10 cellular contexts compared by ENCODE assay signal in genomic region chr15:64865998-64866520, GRCh38. TPM values are rescaled to one million over a fixed set of nuclear protein-coding genes. Genes with fewer than 3 reads are reported as not detected.
DNase-seq lines count a peak whose midpoint lies in the region; ATAC-seq, FAIRE-seq and TF ChIP-seq lines count a peak whose summit lies in the region.
"Had no signal": no experiment of that assay in that cellular context is flagged by ENCODE, and none has a peak within 500 bp of the region (broad histone marks: within the 10 kb centered on the region; RNA-seq: fewer than 3 reads in every experiment).

No MANE protein-coding gene starts in this region.

- no peak overlapping the region for H4K91ac ChIP-seq in H1 (replicated peaks; ENCODE audit: insufficient read length, low read length)

- no peaks in the 10 kb centered on the region for H3K27me3 ChIP-seq in H1 (replicated peaks in 1 of 4; ENCODE audit: control insufficient read depth in 3 of 4, extremely low read depth in 1 of 4, insufficient read depth in 3 of 4, low read length in 3 of 4)

- H3K4ac ChIP-seq in H1 (replicated peaks; ENCODE audit: insufficient read length, low read depth, low read length), result peak overlapping the region; percentile 1

- H3K27ac ChIP-seq in H1 (ENCODE audit: low read depth, low read length), result peak overlapping the region; percentile 50; the same call in 1 of the 2 replicates

- no peak overlapping the region for H3K23ac ChIP-seq in H1 (ENCODE audit: insufficient read length)

- TF ChIP-seq POLR2A in H1 (IDR thresholded peaks at IDR 0.05; ENCODE audit: control extremely low read depth in 1 of 2, low read depth in 2 of 2, low read length in 2 of 2), result no peak

- H2BK120ac ChIP-seq in H1 (replicated peaks; ENCODE audit: low read depth, low read length), result no peak overlapping the region

- H3K23me2 ChIP-seq in H1 (ENCODE audit: low read depth, low read length), result no peaks in the 10 kb centered on the region

- H2BK20ac ChIP-seq in H1 (ENCODE audit: low read length), result no peak overlapping the region

- TF ChIP-seq EP300 in H1 (IDR thresholded peaks at IDR 0.05; ENCODE audit: borderline replicate concordance in 1 of 2, low read depth in 2 of 2, low read length in 2 of 2), result 0 out of 3 replicates have a peak, but pooled peaks of 1 of the 2 experiments have one; percentile 9

- no peak overlapping the region for H3K56ac ChIP-seq in H1 (replicated peaks; ENCODE audit: insufficient read length, low read depth, low read length)

- H3K9me3 ChIP-seq in H1 (ENCODE audit: insufficient read depth in 2 of 2, low read depth in 1 of 2, low read length in 1 of 2), result no peaks in the 10 kb centered on the region

- peak overlapping the region; percentile 42 for H3K27ac Mint-ChIP-seq in memory B cell

- H3K4me3 ChIP-seq in H1 (ENCODE audit: extremely low read depth in 1 of 4, insufficient read depth in 2 of 4, low read depth in 3 of 4, low read length in 4 of 4), result no peak overlapping the region

- peaks cover 11% of the 10 kb centered on the region for H3K79me1 ChIP-seq in H1 (ENCODE audit: low read depth, low read length)

- FAIRE-seq in H1 (lab: Jason Lieb, UNC) (peak; percentile 82), D721Med (lab: Jason Lieb, UNC) (no peak)

- H3K36me3 Mint-ChIP-seq in memory B cell, result peaks cover 37% of the 10 kb centered on the region

- H4K20me1 ChIP-seq in H1 (replicated peaks in 1 of 2; ENCODE audit: control insufficient read depth in 1 of 2, insufficient read depth in 2 of 2, low read length in 2 of 2), result peaks cover 0 to 5% of the 10 kb centered on the region in 2 experiments

- no peak overlapping the region for H4K8ac ChIP-seq in H1 (ENCODE audit: extremely low read depth, insufficient read depth, low read length)

- intact Hi-C loops in left ventricle myocardium superior (cut with micrococcal nuclease) (no loop called here), Right ventricle myocardium inferior (cut with DNase I) (no loop called here)

- no peaks in the 10 kb centered on the region for H3K9me3 Mint-ChIP-seq in memory B cell
- H3K9me3 Mint-ChIP-seq: naive B cell had no signal

- peak overlapping the region; percentile 81; the same call in 1 of the 2 replicates for H3K18ac ChIP-seq in H1 (ENCODE audit: extremely low read depth, low read length)

- H3K4me3 Mint-ChIP-seq in memory B cell, result no peak overlapping the region
- H3K4me3 Mint-ChIP-seq: naive B cell had no signal

- CTCF ChIA-PET in H1 (lab: Charles Lee; ENCODE audit: partially characterized antibody), result interaction anchor here (0.7 to 1.8 kb wide), 10 partner anchors 9 to 202 kb away, joined by 3 to 8 read pairs (median 3); partner anchors contain the start of gene RASL12

- H3K14ac ChIP-seq in H1 (ENCODE audit: insufficient read length), result no peak overlapping the region

- peak overlapping the region; percentile 31; the same call in 1 of the 2 replicates for H2BK15ac ChIP-seq in H1 (ENCODE audit: low read length)

- peak in 1 of 2 experiments; percentile 16; a peak in 2 of 4 replicates for TF ChIP-seq RAD21 in H1 (IDR thresholded peaks at IDR 0.05 in 1 of 2, conservative IDR thresholded peaks at IDR 0.05 in 1 of 2; ENCODE audit: low read depth in 2 of 2, low read length in 2 of 2)

- peak overlapping the region in 1 of 4 experiments; percentile 20; a peak in 2 of 7 replicates for H3K9ac ChIP-seq in H1 (replicated peaks in 1 of 4; ENCODE audit: extremely low read depth in 1 of 4, low read depth in 3 of 4, low read length in 3 of 4)

- WGBS in H1 (ENCODE audit: extremely low coverage in 1 of 2, insufficient coverage in 1 of 2, insufficient read length in 1 of 2, insufficient replicate concordance in 2 of 2, low coverage in 1 of 2, low lambda C conversion rate in 2 of 2, missing lambda C conversion rate in 1 of 2), 2 experiments, result 71% methylated on average over 6 of the region's 6 CpGs; no CpG with 5 or more reads in 1 of the 2 experiments

- no peak overlapping the region for H4K5ac ChIP-seq in H1 (ENCODE audit: insufficient read length, low read depth, low read length)

- no peak for DNase-seq in left ventricle myocardium superior
- no peak for DNase-seq in Right ventricle myocardium inferior (ENCODE audit: missing footprints)
- peak in 1 of 2 experiments; percentile 79 for DNase-seq in H1 (ENCODE audit: low read depth in 1 of 2, low spot score in 2 of 2)
- DNase-seq in memory B cell (ENCODE audit: low spot score in 2 of 2), result no peak
- DNase-seq in D721Med (ENCODE audit: insufficient read length, low spot score), result no peak
- no peak for DNase-seq in NOMO-1 treated with DMSO at 0.1 percent for 48 hours (lab: John Stamatoyannopoulos, UW; ENCODE audit: unreplicated experiment)
- no peak for DNase-seq in activated effector memory CD4-positive, alpha-beta T cell treated with anti-CD3 and anti-CD28 coated beads, Interleukin-2, amount 50 U/mL, for 16 hours
- DNase-seq: AML-193, naive B cell had no signal

- peak overlapping the region; percentile 82 for H2BK5ac ChIP-seq in H1 (ENCODE audit: low read depth, low read length)

- H3K79me2 ChIP-seq in H1 (ENCODE audit: control insufficient read depth in 1 of 2, insufficient read depth in 2 of 2, low read length in 2 of 2), result no peaks in the 10 kb centered on the region

- H2AFZ ChIP-seq in H1 (ENCODE audit: low read length), result no peak overlapping the region

- H2BK12ac ChIP-seq in H1 (ENCODE audit: low read depth, low read length), result peak overlapping the region; percentile 44

- H2AK5ac ChIP-seq in H1 (ENCODE audit: low read depth, low read length), result 0 out of 2 replicates have a peak overlapping the region, but pooled peaks have one; percentile 56

- H3K4me1 ChIP-seq in H1 (replicated peaks in 1 of 4; ENCODE audit: control insufficient read depth in 3 of 4, insufficient read depth in 4 of 4, low read length in 3 of 4), result peaks cover 5 to 25% (median 15%) of the 10 kb centered on the region in 4 experiments

- no peaks in the 10 kb centered on the region for H3K27me3 Mint-ChIP-seq in memory B cell
- H3K27me3 Mint-ChIP-seq: naive B cell had no signal

- TF ChIP-seq CTCF in H1 (IDR thresholded peaks at IDR 0.05; ENCODE audit: control extremely low read depth in 1 of 3, insufficient read depth in 1 of 3, low read depth in 1 of 3, low read length in 3 of 3) (no peak), D721Med (IDR thresholded peaks at IDR 0.05; ENCODE audit: insufficient read depth, missing control alignments) (no peak)

- POLR2A ChIA-PET in H1 (lab: Charles Lee; ENCODE audit: partially characterized antibody), result interaction anchor here (0.7 to 2.5 kb wide), 14 partner anchors 9 to 166 kb away, joined by 3 to 10 read pairs (median 3); partner anchors contain the start of gene PIF1

- ATAC-seq in left ventricle myocardium superior, result peak; percentile 10
- ATAC-seq in Right ventricle myocardium inferior, result no peak
- no peak for ATAC-seq in memory B cell (ENCODE audit: low read depth)
- ATAC-seq in HG03095 (IDR thresholded peaks at IDR 0.05; ENCODE audit: unreplicated experiment), result no peak

- H3K4me1 Mint-ChIP-seq in memory B cell, result peaks cover 21% of the 10 kb centered on the region

- peaks cover 6 to 8% (median 6%) of the 10 kb centered on the region in 4 experiments; a peak in 4 of 8 replicates for H3K36me3 ChIP-seq in H1 (ENCODE audit: control insufficient read depth in 2 of 4, insufficient read depth in 4 of 4, low read length in 3 of 4)

- peak overlapping the region in 1 of 2 experiments; percentile 14; a peak in 1 of 4 replicates for H3K4me2 ChIP-seq in H1 (ENCODE audit: insufficient read depth in 1 of 2, low read depth in 2 of 2, low read length in 2 of 2)

TF ChIP-seq in H1, 55 proteins besides CTCF, POLR2A, EP300 and RAD21 (continues in another document):
- TF ChIP-seq JUN (IDR thresholded peaks at IDR 0.05; ENCODE audit: low read depth, low read length), result peak; percentile 64; the same call in 1 of the 2 replicates
- no peak for TF ChIP-seq GABPA (IDR thresholded peaks at IDR 0.05; ENCODE audit: borderline replicate concordance, insufficient read depth, low read length)
- peak; percentile 62; the same call in 1 of the 2 replicates for TF ChIP-seq MAX (IDR thresholded peaks at IDR 0.05)

RNA-seq across cellular contexts. Expression of gene PLEKHO2, which starts 24.3 kb away (rescaled TPM):
- total RNA-seq in left ventricle myocardium superior (8.5 TPM), Right ventricle myocardium inferior (10.4 TPM)
- 20.1 and 20.3 TPM in 2 replicates for total RNA-seq in H1 (2021; fragmentation: NEBNext Ultra II Directional; extraction: Animal tissue kit (Norgen Biotek cat#: 25700))
- 16.9 and 19.7 TPM in 2 replicates for polyA plus RNA-seq in H1 (2011; rRNA removed)
- polyA plus RNA-seq in H1 (2011; cell fraction: cytosol; rRNA removed), result 16.6 TPM
- 31.1 TPM for polyA plus RNA-seq in H1 (2011; cell fraction: nucleus; rRNA removed)
- polyA plus RNA-seq in H1 (2012, experiment 1 of 2), result 18.9 to 22.4 TPM (median 21.2 TPM) in 4 replicates
- 20.6 TPM for polyA plus RNA-seq in H1 (2012, experiment 2 of 2)
- polyA plus RNA-seq in H1 (2013, experiment 1 of 2), result 12.5 TPM
- 12.7 TPM for polyA plus RNA-seq in H1 (2013, experiment 2 of 2)
- polyA minus RNA-seq in H1 (2011; rRNA and poly(A)+ RNA removed), result 13.3 and 19.6 TPM in 2 replicates
- polyA minus RNA-seq in H1 (2011; cell fraction: cytosol; rRNA and poly(A)+ RNA removed), result 14.6 TPM
- 11.1 TPM for polyA minus RNA-seq in H1 (2011; cell fraction: nucleus; rRNA and poly(A)+ RNA removed)

RNA-seq across cellular contexts. Expression of gene PIF1, which starts 40.6 kb away (rescaled TPM):
- total RNA-seq in left ventricle myocardium superior, result 0.42 TPM
- total RNA-seq in Right ventricle myocardium inferior, result 0.73 TPM
- 136 and 138 TPM in 2 replicates for total RNA-seq in H1 (2021; fragmentation: NEBNext Ultra II Directional; extraction: Animal tissue kit (Norgen Biotek cat#: 25700))
- 73.3 and 109 TPM in 2 replicates for polyA plus RNA-seq in H1 (2011; rRNA removed)
- polyA plus RNA-seq in H1 (2011; cell fraction: cytosol; rRNA removed), result 187 TPM
- polyA plus RNA-seq in H1 (2011; cell fraction: nucleus; rRNA removed), result 354 TPM
- 86.6 to 119 TPM (median 110 TPM) in 4 replicates for polyA plus RNA-seq in H1 (2012, experiment 1 of 2)
- polyA plus RNA-seq in H1 (2012, experiment 2 of 2), result 48.2 TPM
- 97.6 TPM for polyA plus RNA-seq in H1 (2013, experiment 1 of 2)
- 85.4 TPM for polyA plus RNA-seq in H1 (2013, experiment 2 of 2)
- 36.6 and 38.3 TPM in 2 replicates for polyA minus RNA-seq in H1 (2011; rRNA and poly(A)+ RNA removed)
- polyA minus RNA-seq in H1 (2011; cell fraction: cytosol; rRNA and poly(A)+ RNA removed), result 57.2 TPM
- polyA minus RNA-seq in H1 (2011; cell fraction: nucleus; rRNA and poly(A)+ RNA removed), result 83.5 TPM

RNA-seq across cellular contexts. Expression of gene ANKDD1A, which starts 45.6 kb away (rescaled TPM):
- total RNA-seq in left ventricle myocardium superior, result 1.3 TPM
- total RNA-seq in Right ventricle myocardium inferior, result 1.1 TPM
- total RNA-seq in H1 (2021; fragmentation: NEBNext Ultra II Directional; extraction: Animal tissue kit (Norgen Biotek cat#: 25700)), result 5.0 and 5.7 TPM in 2 replicates
- 4.1 and 6.8 TPM in 2 replicates for polyA plus RNA-seq in H1 (2011; rRNA removed)
- 5.8 TPM for polyA plus RNA-seq in H1 (2011; cell fraction: cytosol; rRNA removed)
- polyA plus RNA-seq in H1 (2011; cell fraction: nucleus; rRNA removed), result 24.6 TPM
- 3.7 to 5.5 TPM (median 4.6 TPM) in 4 replicates for polyA plus RNA-seq in H1 (2012, experiment 1 of 2)
- 1.8 TPM for polyA plus RNA-seq in H1 (2012, experiment 2 of 2)
- polyA plus RNA-seq in H1 (2013, experiment 1 of 2), result 2.9 TPM
- polyA plus RNA-seq in H1 (2013, experiment 2 of 2), result 3.0 TPM
- polyA minus RNA-seq in H1 (2011; rRNA and poly(A)+ RNA removed), result 7.9 and 11.9 TPM in 2 replicates
- 3.4 TPM for polyA minus RNA-seq in H1 (2011; cell fraction: cytosol; rRNA and poly(A)+ RNA removed)
- polyA minus RNA-seq in H1 (2011; cell fraction: nucleus; rRNA and poly(A)+ RNA removed), result 20.7 TPM

Comparison
In these comparisons a context has a peak if more than half of its experiments do, and no peak if none do; other contexts are left out.
1. RNA of gene PIF1, which starts 40.6 kb away (total RNA-seq): 136 to 138 TPM in H1; 0.73 TPM in Right ventricle myocardium inferior (single experiment) and 0.42 TPM in left ventricle myocardium superior (single experiment); every median in the first group is over 10 times any median in the second.